1 cellular context compared by ENCODE assay signal in the genomic region with DNA sequence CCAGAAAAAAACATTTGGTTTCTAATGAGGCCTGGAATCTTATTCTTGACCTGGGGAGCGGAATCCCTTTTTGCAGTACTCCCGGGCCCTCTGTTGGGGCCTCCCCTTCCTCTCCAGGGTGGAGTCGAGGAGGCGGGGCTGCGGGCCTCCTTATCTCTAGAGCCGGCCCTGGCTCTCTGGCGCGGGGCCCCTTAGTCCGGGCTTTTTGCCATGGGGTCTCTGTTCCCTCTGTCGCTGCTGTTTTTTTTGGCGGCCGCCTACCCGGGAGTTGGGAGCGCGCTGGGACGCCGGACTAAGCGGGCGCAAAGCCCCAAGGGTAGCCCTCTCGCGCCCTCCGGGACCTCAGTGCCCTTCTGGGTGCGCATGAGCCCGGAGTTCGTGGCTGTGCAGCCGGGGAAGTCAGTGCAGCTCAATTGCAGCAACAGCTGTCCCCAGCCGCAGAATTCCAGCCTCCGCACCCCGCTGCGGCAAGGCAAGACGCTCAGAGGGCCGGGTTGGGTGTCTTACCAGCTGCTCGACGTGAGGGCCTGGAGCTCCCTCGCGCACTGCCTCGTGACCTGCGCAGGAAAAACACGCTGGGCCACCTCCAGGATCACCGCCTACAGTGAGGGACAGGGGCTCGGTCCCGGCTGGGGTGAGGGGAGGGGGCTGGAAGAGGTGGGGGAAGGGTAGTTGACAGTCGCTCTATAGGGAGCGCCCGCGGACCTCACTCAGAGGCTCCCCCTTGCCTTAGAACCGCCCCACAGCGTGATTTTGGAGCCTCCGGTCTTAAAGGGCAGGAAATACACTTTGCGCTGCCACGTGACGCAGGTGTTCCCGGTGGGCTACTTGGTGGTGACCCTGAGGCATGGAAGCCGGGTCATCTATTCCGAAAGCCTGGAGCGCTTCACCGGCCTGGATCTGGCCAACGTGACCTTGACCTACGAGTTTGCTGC.
TF ChIP-seq lines count a peak whose summit lies in the region.

A gene with protein sequence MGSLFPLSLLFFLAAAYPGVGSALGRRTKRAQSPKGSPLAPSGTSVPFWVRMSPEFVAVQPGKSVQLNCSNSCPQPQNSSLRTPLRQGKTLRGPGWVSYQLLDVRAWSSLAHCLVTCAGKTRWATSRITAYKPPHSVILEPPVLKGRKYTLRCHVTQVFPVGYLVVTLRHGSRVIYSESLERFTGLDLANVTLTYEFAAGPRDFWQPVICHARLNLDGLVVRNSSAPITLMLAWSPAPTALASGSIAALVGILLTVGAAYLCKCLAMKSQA (plus strand): TSS at position 153 of the 935 bp plus-strand sequence. CDS start 58 bp downstream, at position 211.

TF ChIP-seq in HepG2, 621 proteins besides CTCF, POLR2A, EP300 and RAD21 (continues in another document):
- no peak for TF ChIP-seq CCAR2 (optimal IDR thresholded peaks at IDR 0.05; ENCODE audit: low read depth, low read length)
- TF ChIP-seq MTF2 (CRISPR knock-in tag; IDR thresholded peaks at IDR 0.05; ENCODE audit: borderline replicate concordance) = no peak
- TF ChIP-seq ZNF432 (CRISPR knock-in tag; IDR thresholded peaks at IDR 0.05; ENCODE audit: borderline replicate concordance) = no peak
- no peak for TF ChIP-seq ZNF781 (CRISPR knock-in tag; IDR thresholded peaks at IDR 0.05; ENCODE audit: borderline replicate concordance, not compliant biosample characterization)
- no peak for TF ChIP-seq ZNF496 (CRISPR knock-in tag; IDR thresholded peaks at IDR 0.05; ENCODE audit: insufficient replicate concordance)
- TF ChIP-seq ISX (CRISPR knock-in tag; conservative IDR thresholded peaks at IDR 0.05) = no peak
- TF ChIP-seq ZNF446 (CRISPR knock-in tag; IDR thresholded peaks at IDR 0.05) = no peak
- TF ChIP-seq, protein P1, sequence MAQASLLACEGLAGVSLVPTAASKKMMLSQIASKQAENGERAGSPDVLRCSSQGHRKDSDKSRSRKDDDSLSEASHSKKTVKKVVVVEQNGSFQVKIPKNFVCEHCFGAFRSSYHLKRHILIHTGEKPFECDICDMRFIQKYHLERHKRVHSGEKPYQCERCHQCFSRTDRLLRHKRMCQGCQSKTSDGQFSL (CRISPR knock-in tag; IDR thresholded peaks at IDR 0.05) = no peak
- 0 out of 2 replicates have a peak, but pooled peaks have one; percentile 46 for TF ChIP-seq ZNF253 (CRISPR knock-in tag; IDR thresholded peaks at IDR 0.05; ENCODE audit: borderline replicate concordance)
- TF ChIP-seq ZFP82 (CRISPR knock-in tag; IDR thresholded peaks at IDR 0.05; ENCODE audit: borderline replicate concordance) = peak; percentile 78; the same call in 1 of the 2 replicates
- TF ChIP-seq ZFP36L1 (CRISPR knock-in tag; IDR thresholded peaks at IDR 0.05) = peak; percentile 21; the same call in 1 of the 2 replicates
- no peak for TF ChIP-seq LCORL (IDR thresholded peaks at IDR 0.05)
- TF ChIP-seq LCORL (CRISPR knock-in tag; IDR thresholded peaks at IDR 0.05) = 0 out of 2 replicates have a peak, but pooled peaks have one; percentile 7
- TF ChIP-seq PHF21A (CRISPR knock-in tag; IDR thresholded peaks at IDR 0.05) = peak; percentile 65; the same call in 1 of the 2 replicates
- no peak for TF ChIP-seq MXI1 (IDR thresholded peaks at IDR 0.05; ENCODE audit: borderline replicate concordance, low read depth, low read length)
- 0 out of 2 replicates have a peak, but pooled peaks have one; percentile 8 for TF ChIP-seq ELF3 (CRISPR knock-in tag; IDR thresholded peaks at IDR 0.05)
- peak; percentile 15 for TF ChIP-seq MED8 (CRISPR knock-in tag; IDR thresholded peaks at IDR 0.05; ENCODE audit: insufficient replicate concordance)
- no peak for TF ChIP-seq ZNF572 (CRISPR knock-in tag; IDR thresholded peaks at IDR 0.05)
- TF ChIP-seq TBP (CRISPR knock-in tag; IDR thresholded peaks at IDR 0.05) = no peak
- TF ChIP-seq, protein P2, sequence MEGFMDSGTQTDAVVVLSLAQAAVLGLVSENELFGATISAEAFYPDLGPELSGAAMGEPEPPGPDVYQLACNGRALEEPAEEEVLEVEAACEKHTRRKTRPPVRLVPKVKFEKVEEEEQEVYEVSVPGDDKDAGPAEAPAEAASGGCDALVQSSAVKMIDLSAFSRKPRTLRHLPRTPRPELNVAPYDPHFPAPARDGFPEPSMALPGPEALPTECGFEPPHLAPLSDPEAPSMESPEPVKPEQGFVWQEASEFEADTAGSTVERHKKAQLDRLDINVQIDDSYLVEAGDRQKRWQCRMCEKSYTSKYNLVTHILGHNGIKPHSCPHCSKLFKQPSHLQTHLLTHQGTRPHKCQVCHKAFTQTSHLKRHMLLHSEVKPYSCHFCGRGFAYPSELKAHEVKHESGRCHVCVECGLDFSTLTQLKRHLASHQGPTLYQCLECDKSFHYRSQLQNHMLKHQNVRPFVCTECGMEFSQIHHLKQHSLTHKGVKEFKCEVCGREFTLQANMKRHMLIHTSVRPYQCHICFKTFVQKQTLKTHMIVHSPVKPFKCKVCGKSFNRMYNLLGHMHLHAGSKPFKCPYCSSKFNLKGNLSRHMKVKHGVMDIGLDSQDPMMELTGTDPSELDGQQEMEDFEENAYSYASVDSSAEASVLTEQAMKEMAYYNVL (CRISPR knock-in tag; IDR thresholded peaks at IDR 0.05; ENCODE audit: borderline replicate concordance) = no peak
- no peak for TF ChIP-seq MAFF (IDR thresholded peaks at IDR 0.05; ENCODE audit: low read depth, low read length)
- TF ChIP-seq NFE2L1 (CRISPR knock-in tag; IDR thresholded peaks at IDR 0.05; ENCODE audit: borderline replicate concordance) = no peak
- TF ChIP-seq KLF9 (CRISPR knock-in tag; IDR thresholded peaks at IDR 0.05; ENCODE audit: low read depth) = no peak
- TF ChIP-seq, protein P3, sequence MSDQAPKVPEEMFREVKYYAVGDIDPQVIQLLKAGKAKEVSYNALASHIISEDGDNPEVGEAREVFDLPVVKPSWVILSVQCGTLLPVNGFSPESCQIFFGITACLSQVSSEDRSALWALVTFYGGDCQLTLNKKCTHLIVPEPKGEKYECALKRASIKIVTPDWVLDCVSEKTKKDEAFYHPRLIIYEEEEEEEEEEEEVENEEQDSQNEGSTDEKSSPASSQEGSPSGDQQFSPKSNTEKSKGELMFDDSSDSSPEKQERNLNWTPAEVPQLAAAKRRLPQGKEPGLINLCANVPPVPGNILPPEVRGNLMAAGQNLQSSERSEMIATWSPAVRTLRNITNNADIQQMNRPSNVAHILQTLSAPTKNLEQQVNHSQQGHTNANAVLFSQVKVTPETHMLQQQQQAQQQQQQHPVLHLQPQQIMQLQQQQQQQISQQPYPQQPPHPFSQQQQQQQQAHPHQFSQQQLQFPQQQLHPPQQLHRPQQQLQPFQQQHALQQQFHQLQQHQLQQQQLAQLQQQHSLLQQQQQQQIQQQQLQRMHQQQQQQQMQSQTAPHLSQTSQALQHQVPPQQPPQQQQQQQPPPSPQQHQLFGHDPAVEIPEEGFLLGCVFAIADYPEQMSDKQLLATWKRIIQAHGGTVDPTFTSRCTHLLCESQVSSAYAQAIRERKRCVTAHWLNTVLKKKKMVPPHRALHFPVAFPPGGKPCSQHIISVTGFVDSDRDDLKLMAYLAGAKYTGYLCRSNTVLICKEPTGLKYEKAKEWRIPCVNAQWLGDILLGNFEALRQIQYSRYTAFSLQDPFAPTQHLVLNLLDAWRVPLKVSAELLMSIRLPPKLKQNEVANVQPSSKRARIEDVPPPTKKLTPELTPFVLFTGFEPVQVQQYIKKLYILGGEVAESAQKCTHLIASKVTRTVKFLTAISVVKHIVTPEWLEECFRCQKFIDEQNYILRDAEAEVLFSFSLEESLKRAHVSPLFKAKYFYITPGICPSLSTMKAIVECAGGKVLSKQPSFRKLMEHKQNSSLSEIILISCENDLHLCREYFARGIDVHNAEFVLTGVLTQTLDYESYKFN (CRISPR knock-in tag; conservative IDR thresholded peaks at IDR 0.05) = peak; percentile 47; the same call in 1 of the 2 replicates
- TF ChIP-seq PAX8 (CRISPR knock-in tag; IDR thresholded peaks at IDR 0.05; ENCODE audit: borderline replicate concordance) = no peak
- TF ChIP-seq, protein P4, sequence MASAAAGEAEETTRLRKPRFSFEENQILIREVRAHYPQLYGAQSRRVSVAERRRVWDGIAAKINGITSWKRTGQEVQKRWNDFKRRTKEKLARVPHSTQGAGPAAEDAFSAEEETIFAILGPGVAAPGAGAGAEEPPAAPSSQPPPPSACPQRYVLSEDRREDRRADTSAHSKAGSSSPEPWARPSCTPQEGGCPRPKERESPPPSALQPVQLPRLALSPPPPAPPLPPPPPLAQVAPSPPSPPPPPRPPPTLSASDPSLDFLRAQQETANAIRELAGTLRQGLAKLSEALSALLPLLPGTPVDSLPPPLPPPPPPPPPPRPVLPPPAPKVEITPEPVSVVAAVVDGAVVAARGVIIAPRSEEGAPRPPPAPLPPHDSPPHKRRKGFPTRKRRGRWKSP (CRISPR knock-in tag; IDR thresholded peaks at IDR 0.05) = peak; percentile 45; the same call in 1 of the 2 replicates
- TF ChIP-seq HMGA1 (CRISPR knock-in tag; conservative IDR thresholded peaks at IDR 0.05) = no peak
- TF ChIP-seq DNMT3B (CRISPR knock-in tag; conservative IDR thresholded peaks at IDR 0.05) = no peak
- TF ChIP-seq ZNF20 (CRISPR knock-in tag; IDR thresholded peaks at IDR 0.05) = no peak
- TF ChIP-seq ZNF121 (CRISPR knock-in tag; IDR thresholded peaks at IDR 0.05) = no peak
- no peak for TF ChIP-seq ZNF564 (CRISPR knock-in tag; IDR thresholded peaks at IDR 0.05)
- TF ChIP-seq ZNF317 (CRISPR knock-in tag; IDR thresholded peaks at IDR 0.05) = no peak
- TF ChIP-seq SAP130 (CRISPR knock-in tag; IDR thresholded peaks at IDR 0.05; ENCODE audit: low read depth) = peak; percentile 49; the same call in 1 of the 2 replicates
- TF ChIP-seq NFIB (CRISPR knock-in tag; IDR thresholded peaks at IDR 0.05; ENCODE audit: borderline replicate concordance) = no peak
- 0 out of 2 replicates have a peak, but pooled peaks have one; percentile 24 for TF ChIP-seq NCOA2 (CRISPR knock-in tag; IDR thresholded peaks at IDR 0.05)
- TF ChIP-seq, protein P5, sequence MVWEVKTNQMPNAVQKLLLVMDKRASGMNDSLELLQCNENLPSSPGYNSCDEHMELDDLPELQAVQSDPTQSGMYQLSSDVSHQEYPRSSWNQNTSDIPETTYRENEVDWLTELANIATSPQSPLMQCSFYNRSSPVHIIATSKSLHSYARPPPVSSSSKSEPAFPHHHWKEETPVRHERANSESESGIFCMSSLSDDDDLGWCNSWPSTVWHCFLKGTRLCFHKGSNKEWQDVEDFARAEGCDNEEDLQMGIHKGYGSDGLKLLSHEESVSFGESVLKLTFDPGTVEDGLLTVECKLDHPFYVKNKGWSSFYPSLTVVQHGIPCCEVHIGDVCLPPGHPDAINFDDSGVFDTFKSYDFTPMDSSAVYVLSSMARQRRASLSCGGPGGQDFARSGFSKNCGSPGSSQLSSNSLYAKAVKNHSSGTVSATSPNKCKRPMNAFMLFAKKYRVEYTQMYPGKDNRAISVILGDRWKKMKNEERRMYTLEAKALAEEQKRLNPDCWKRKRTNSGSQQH (CRISPR knock-in tag; IDR thresholded peaks at IDR 0.05; ENCODE audit: low read depth) = no peak
- TF ChIP-seq ZNF274 (CRISPR knock-in tag; IDR thresholded peaks at IDR 0.05) = 0 out of 2 replicates have a peak, but pooled peaks have one; percentile 25
- TF ChIP-seq, protein P6, sequence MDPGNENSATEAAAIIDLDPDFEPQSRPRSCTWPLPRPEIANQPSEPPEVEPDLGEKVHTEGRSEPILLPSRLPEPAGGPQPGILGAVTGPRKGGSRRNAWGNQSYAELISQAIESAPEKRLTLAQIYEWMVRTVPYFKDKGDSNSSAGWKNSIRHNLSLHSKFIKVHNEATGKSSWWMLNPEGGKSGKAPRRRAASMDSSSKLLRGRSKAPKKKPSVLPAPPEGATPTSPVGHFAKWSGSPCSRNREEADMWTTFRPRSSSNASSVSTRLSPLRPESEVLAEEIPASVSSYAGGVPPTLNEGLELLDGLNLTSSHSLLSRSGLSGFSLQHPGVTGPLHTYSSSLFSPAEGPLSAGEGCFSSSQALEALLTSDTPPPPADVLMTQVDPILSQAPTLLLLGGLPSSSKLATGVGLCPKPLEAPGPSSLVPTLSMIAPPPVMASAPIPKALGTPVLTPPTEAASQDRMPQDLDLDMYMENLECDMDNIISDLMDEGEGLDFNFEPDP (CRISPR knock-in tag; conservative IDR thresholded peaks at IDR 0.05) = no peak
- TF ChIP-seq ZNF501 (CRISPR knock-in tag; IDR thresholded peaks at IDR 0.05) = no peak
- TF ChIP-seq ZNF768 (CRISPR knock-in tag; IDR thresholded peaks at IDR 0.05) = peak; percentile 91
- peak; percentile 59 for TF ChIP-seq ZSCAN21 (CRISPR knock-in tag; IDR thresholded peaks at IDR 0.05; ENCODE audit: borderline replicate concordance)
- TF ChIP-seq, protein P7, sequence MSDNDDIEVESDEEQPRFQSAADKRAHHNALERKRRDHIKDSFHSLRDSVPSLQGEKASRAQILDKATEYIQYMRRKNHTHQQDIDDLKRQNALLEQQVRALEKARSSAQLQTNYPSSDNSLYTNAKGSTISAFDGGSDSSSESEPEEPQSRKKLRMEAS (IDR thresholded peaks at IDR 0.05) = peak; percentile 76
- TF ChIP-seq ZNF841 (CRISPR knock-in tag; IDR thresholded peaks at IDR 0.05; ENCODE audit: borderline replicate concordance) = no peak
- TF ChIP-seq, protein P8, sequence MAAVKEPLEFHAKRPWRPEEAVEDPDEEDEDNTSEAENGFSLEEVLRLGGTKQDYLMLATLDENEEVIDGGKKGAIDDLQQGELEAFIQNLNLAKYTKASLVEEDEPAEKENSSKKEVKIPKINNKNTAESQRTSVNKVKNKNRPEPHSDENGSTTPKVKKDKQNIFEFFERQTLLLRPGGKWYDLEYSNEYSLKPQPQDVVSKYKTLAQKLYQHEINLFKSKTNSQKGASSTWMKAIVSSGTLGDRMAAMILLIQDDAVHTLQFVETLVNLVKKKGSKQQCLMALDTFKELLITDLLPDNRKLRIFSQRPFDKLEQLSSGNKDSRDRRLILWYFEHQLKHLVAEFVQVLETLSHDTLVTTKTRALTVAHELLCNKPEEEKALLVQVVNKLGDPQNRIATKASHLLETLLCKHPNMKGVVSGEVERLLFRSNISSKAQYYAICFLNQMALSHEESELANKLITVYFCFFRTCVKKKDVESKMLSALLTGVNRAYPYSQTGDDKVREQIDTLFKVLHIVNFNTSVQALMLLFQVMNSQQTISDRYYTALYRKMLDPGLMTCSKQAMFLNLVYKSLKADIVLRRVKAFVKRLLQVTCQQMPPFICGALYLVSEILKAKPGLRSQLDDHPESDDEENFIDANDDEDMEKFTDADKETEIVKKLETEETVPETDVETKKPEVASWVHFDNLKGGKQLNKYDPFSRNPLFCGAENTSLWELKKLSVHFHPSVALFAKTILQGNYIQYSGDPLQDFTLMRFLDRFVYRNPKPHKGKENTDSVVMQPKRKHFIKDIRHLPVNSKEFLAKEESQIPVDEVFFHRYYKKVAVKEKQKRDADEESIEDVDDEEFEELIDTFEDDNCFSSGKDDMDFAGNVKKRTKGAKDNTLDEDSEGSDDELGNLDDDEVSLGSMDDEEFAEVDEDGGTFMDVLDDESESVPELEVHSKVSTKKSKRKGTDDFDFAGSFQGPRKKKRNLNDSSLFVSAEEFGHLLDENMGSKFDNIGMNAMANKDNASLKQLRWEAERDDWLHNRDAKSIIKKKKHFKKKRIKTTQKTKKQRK (IDR thresholded peaks at IDR 0.05; ENCODE audit: low read length) = no peak
- peak; percentile 94 for TF ChIP-seq RBM22 (optimal IDR thresholded peaks at IDR 0.05; ENCODE audit: low read length)
- TF ChIP-seq NFYC (CRISPR knock-in tag; IDR thresholded peaks at IDR 0.05) = no peak
- TF ChIP-seq, protein P9, sequence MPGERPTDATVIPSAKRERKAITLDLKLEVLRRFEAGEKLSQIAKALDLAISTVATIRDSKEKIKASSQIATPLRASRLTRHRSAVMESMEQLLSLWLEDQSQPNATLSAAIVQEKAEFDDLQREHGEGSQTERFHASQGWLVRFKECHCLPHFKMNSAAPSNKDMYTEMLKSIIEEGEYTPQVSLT (CRISPR knock-in tag; IDR thresholded peaks at IDR 0.05; ENCODE audit: borderline replicate concordance, low read depth) = no peak
- no peak for TF ChIP-seq SIX1 (CRISPR knock-in tag; IDR thresholded peaks at IDR 0.05; ENCODE audit: borderline replicate concordance)
